ENCODE assay signal across 8 cellular contexts in the genomic region with DNA sequence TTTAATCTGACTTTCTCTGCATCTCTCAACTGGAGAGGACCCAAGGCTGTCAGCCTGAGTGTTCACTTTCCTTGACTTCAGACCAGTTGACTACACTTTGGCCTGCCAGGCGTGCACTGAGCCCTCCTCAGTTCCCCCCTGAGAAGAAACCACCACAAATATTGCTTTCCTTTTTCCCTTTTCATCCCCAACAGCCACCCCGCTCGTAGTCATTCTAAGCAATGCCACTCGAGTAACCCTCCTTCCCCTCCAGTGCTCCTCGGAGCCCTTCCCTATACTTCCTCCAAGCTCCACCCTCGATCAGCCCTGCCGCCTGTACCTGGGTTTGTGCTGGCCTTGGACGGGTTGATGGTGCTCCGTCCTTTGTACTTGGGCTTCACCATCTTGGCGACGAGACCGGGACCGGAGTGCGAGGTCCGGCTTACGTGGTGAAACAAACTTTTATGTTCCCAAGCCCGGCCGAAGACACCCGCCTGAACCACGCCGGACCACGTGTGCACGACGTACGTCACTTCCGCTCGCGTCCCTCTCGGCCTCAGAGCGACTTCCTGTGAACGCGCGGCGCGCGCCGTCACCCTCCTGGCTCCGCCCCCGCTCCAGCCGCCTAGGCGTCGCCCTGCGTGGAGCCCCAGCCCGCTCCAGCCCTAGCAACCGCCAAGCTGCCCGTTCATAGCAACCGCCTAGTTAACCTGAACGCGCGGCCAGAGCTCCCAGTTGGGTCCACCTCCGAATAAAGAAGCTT. TPM values are rescaled to one million over a fixed set of nuclear protein-coding genes. Genes with fewer than 3 reads are reported as not detected.
DNase-seq lines count a peak whose midpoint lies in the region; ATAC-seq and TF ChIP-seq lines count a peak whose summit lies in the region.

TSS of gene GNL2 (minus strand) at position 498 of the 742 bp plus-strand sequence. CDS start at position 383, 115 bp downstream.

- H3K4me1 Mint-ChIP-seq in natural killer cell treated with Interleukin-12 subunit alpha and Interleukin-12 subunit beta and Interleukin-15 and Interleukin-18, amount 100 ng/mL, for 72 hours (ENCODE audit: low read depth in 2 of 2): peaks cover 21 to 28% of the 10 kb centered on the region in 2 donors

- no peaks in the 10 kb centered on the region for H3K9me3 Mint-ChIP-seq in natural killer cell treated with Interleukin-12 subunit alpha and Interleukin-12 subunit beta and Interleukin-15 and Interleukin-18, amount 100 ng/mL, for 72 hours

- H3K36me3 Mint-ChIP-seq in natural killer cell treated with Interleukin-12 subunit alpha and Interleukin-12 subunit beta and Interleukin-15 and Interleukin-18, amount 100 ng/mL, for 72 hours: peaks cover 16% of the 10 kb centered on the region

- H3K4me3 ChIP-seq in RWPE2 (ENCODE audit: severe bottlenecking): peak within 1 kb of the TSS; percentile 71

- peak within 1 kb of the TSS; percentile 100 for H3K4me3 Mint-ChIP-seq in natural killer cell treated with Interleukin-12 subunit alpha and Interleukin-12 subunit beta and Interleukin-15 and Interleukin-18, amount 100 ng/mL, for 72 hours

- H3K27me3 ChIP-seq in RWPE2 (ENCODE audit: insufficient read depth, poor library complexity, severe bottlenecking): no peaks in the 10 kb centered on the region

- no peaks in the 10 kb centered on the region for H3K27me3 Mint-ChIP-seq in natural killer cell treated with Interleukin-12 subunit alpha and Interleukin-12 subunit beta and Interleukin-15 and Interleukin-18, amount 100 ng/mL, for 72 hours

- H3K4me1 ChIP-seq in RWPE2 (ENCODE audit: insufficient read depth, poor library complexity, severe bottlenecking): peaks cover 11% of the 10 kb centered on the region

- peak within 1 kb of the TSS; percentile 37 for H3K27ac ChIP-seq in RWPE2 (ENCODE audit: poor library complexity, severe bottlenecking)

- no peak for TF ChIP-seq CTCF in RWPE2 (IDR thresholded peaks at IDR 0.05; ENCODE audit: poor library complexity, severe bottlenecking)

- peak; percentile 95 for DNase-seq in EH (ENCODE audit: low read depth)
- peak; percentile 95 for DNase-seq in H4 (ENCODE audit: low spot score)
- DNase-seq in LoVo (ENCODE audit: low spot score): peak; percentile 96
- DNase-seq in RWPE2 (ENCODE audit: low spot score): peak; percentile 91
- DNase-seq in activated T-helper 9 cell treated with anti-CD3 and anti-CD28 coated beads, Interleukin-2, amount 50 U/mL, for 16 hours (ENCODE audit: low read depth): peak; percentile 96
- peak; percentile 93 for DNase-seq in fibroblast of peridontal ligament (ENCODE audit: extremely low read depth)
- peak; percentile 97 for DNase-seq in natural killer cell treated with Interleukin-12 subunit alpha and Interleukin-12 subunit beta and Interleukin-15 and Interleukin-18, amount 100 ng/mL, for 72 hours (ENCODE audit: low spot score)
- peak; percentile 97 for DNase-seq in stimulated activated naive CD8-positive, alpha-beta T cell treated with anti-CD3 and anti-CD28 coated beads, Interleukin-15, Interleukin-2, amounts not matched to agents 100 U/mL and 50 U/mL, for 24 hours

- no peaks in the 10 kb centered on the region for H3K9me3 ChIP-seq in RWPE2 (ENCODE audit: severe bottlenecking)

- H3K36me3 ChIP-seq in RWPE2 (ENCODE audit: low read depth): peaks cover 38% of the 10 kb centered on the region

- ATAC-seq in RWPE2 (ENCODE audit: low read depth): peak; percentile 99
- ATAC-seq in natural killer cell treated with Interleukin-12 subunit alpha and Interleukin-12 subunit beta and Interleukin-15 and Interleukin-18, amount 100 ng/mL, for 72 hours: peak; percentile 100
- ATAC-seq in stimulated activated naive CD8-positive, alpha-beta T cell treated with anti-CD3 and anti-CD28 coated beads, Interleukin-15, Interleukin-2, amounts not matched to agents 100 U/mL and 50 U/mL, for 24 hours: peak; percentile 100

- peak within 1 kb of the TSS; percentile 92 to 98 for H3K27ac Mint-ChIP-seq in natural killer cell treated with Interleukin-12 subunit alpha and Interleukin-12 subunit beta and Interleukin-15 and Interleukin-18, amount 100 ng/mL, for 72 hours

RNA-seq across cellular contexts. Expression of gene GNL2, which starts in this region (rescaled TPM):
- 55.3 and 64.6 TPM in 2 replicates for total RNA-seq in H4 (2014; rRNA removed; shearing (Covaris generic))
- total RNA-seq in natural killer cell treated with Interleukin-12 subunit alpha and Interleukin-12 subunit beta and Interleukin-15 and Interleukin-18, amount 100 ng/mL, for 72 hours: 10 to 100 TPM; 69.8 to 90.5 TPM

Comparison
In these comparisons a context has a peak if more than half of its experiments do, and no peak if none do; other contexts are left out.
1. Peak in every context shown above with its lines: DNase-seq, ATAC-seq, H3K4me3 ChIP-seq and H3K27ac ChIP-seq.